In genomic region chr18:23673725-23674124, GRCh38 we compare ENCODE assay signal across 17 cellular contexts. TPM values are rescaled to one million over a fixed set of nuclear protein-coding genes. Genes with fewer than 3 reads are reported as not detected.
"Had no signal": no experiment of that assay in that cellular context is flagged by ENCODE, and none has a peak within 500 bp of the region (broad histone marks: within the 10 kb centered on the region; RNA-seq: fewer than 3 reads in every experiment).

No MANE protein-coding gene starts in this region.

- H3K4me1 Mint-ChIP-seq: activated B cell treated with CpG ODN at 0.5 μM for 24 hours; activated naive CD8-positive, alpha-beta T cell treated with anti-CD3 and anti-CD28 coated beads, Interleukin-2, amount 10 ng/mL, durations not matched to agents 7 days and 5 days had no signal

- H3K4me3 Mint-ChIP-seq: activated B cell treated with CpG ODN at 0.5 μM for 24 hours; activated CD4-positive, alpha-beta memory T cell treated with anti-CD3 and anti-CD28 coated beads for 36 hours; activated naive CD8-positive, alpha-beta T cell treated with anti-CD3 and anti-CD28 coated beads, Interleukin-2, amount 10 ng/mL, durations not matched to agents 7 days and 5 days; natural killer cell treated with Interleukin-12 subunit alpha and Interleukin-12 subunit beta and Interleukin-15 and Interleukin-18, amount 100 ng/mL, for 72 hours; stimulated activated naive CD8-positive, alpha-beta T cell treated with anti-CD3 and anti-CD28 coated beads, Interleukin-15, Interleukin-2, amounts not matched to agents 100 ng/mL and 50 ng/mL, for 24 hours; T-helper 17 cell had no signal

- ATAC-seq: gastrocnemius medialis; heart right ventricle; natural killer cell treated with Interleukin-12 subunit alpha and Interleukin-12 subunit beta and Interleukin-15 and Interleukin-18, amount 100 ng/mL, for 72 hours; T-helper 17 cell had no signal

- DNase-seq: activated B cell treated with CpG ODN at 0.5 μM for 24 hours; activated CD4-positive, alpha-beta memory T cell treated with anti-CD3 and anti-CD28 coated beads for 36 hours; activated CD8-positive, alpha-beta memory T cell treated with anti-CD3 and anti-CD28 coated beads, Interleukin-2, amount 50 U/mL, for 4 hours; activated naive CD8-positive, alpha-beta T cell treated with anti-CD3 and anti-CD28 coated beads, Interleukin-2, amount 10 ng/mL, durations not matched to agents 7 days and 5 days; aorta; gastrocnemius medialis; heart right ventricle; islet precursor cell; left ventricle myocardium inferior; mesenchymal stem cell; nucleus accumbens; spleen; T-helper 17 cell; testis had no signal

- H3K27ac Mint-ChIP-seq: activated B cell treated with CpG ODN at 0.5 μM for 24 hours; activated CD4-positive, alpha-beta memory T cell treated with anti-CD3 and anti-CD28 coated beads for 36 hours; activated naive CD8-positive, alpha-beta T cell treated with anti-CD3 and anti-CD28 coated beads, Interleukin-2, amount 10 ng/mL, durations not matched to agents 7 days and 5 days; natural killer cell treated with Interleukin-12 subunit alpha and Interleukin-12 subunit beta and Interleukin-15 and Interleukin-18, amount 100 ng/mL, for 72 hours; progenitor cell of endocrine pancreas; stimulated activated naive CD8-positive, alpha-beta T cell treated with anti-CD3 and anti-CD28 coated beads, Interleukin-15, Interleukin-2, amounts not matched to agents 100 ng/mL and 50 ng/mL, for 24 hours; T-helper 17 cell had no signal

- H3K36me3 Mint-ChIP-seq: activated CD4-positive, alpha-beta memory T cell treated with anti-CD3 and anti-CD28 coated beads for 36 hours; activated naive CD8-positive, alpha-beta T cell treated with anti-CD3 and anti-CD28 coated beads, Interleukin-2, amount 10 ng/mL, durations not matched to agents 7 days and 5 days; natural killer cell treated with Interleukin-12 subunit alpha and Interleukin-12 subunit beta and Interleukin-15 and Interleukin-18, amount 100 ng/mL, for 72 hours had no signal

- H3K9me3 Mint-ChIP-seq: activated B cell treated with CpG ODN at 0.5 μM for 24 hours; activated CD4-positive, alpha-beta memory T cell treated with anti-CD3 and anti-CD28 coated beads for 36 hours; activated naive CD8-positive, alpha-beta T cell treated with anti-CD3 and anti-CD28 coated beads, Interleukin-2, amount 10 ng/mL, durations not matched to agents 7 days and 5 days; natural killer cell treated with Interleukin-12 subunit alpha and Interleukin-12 subunit beta and Interleukin-15 and Interleukin-18, amount 100 ng/mL, for 72 hours; stimulated activated naive CD8-positive, alpha-beta T cell treated with anti-CD3 and anti-CD28 coated beads, Interleukin-15, Interleukin-2, amounts not matched to agents 100 ng/mL and 50 ng/mL, for 24 hours had no signal

- H3K4me3 ChIP-seq: gastrocnemius medialis, heart right ventricle, left ventricle myocardium inferior, spleen, testis had no signal

RNA-seq across cellular contexts. Expression of gene ANKRD29, which starts 11.0 kb away (rescaled TPM):
- total RNA-seq: activated B cell treated with CpG ODN at 0.5 μM for 24 hours; activated CD4-positive, alpha-beta memory T cell treated with anti-CD3 and anti-CD28 coated beads for 36 hours; activated naive CD8-positive, alpha-beta T cell treated with anti-CD3 and anti-CD28 coated beads, Interleukin-2, amount 10 ng/mL, durations not matched to agents 7 days and 5 days; natural killer cell treated with Interleukin-12 subunit alpha and Interleukin-12 subunit beta and Interleukin-15 and Interleukin-18, amount 100 ng/mL, for 72 hours had no signal

RNA-seq across cellular contexts. Expression of gene LAMA3, which starts 15.5 kb away (rescaled TPM):
- total RNA-seq: activated B cell treated with CpG ODN at 0.5 μM for 24 hours had no signal
